ENCODE assay signal across 8 cellular contexts in genomic region chr17:15999974-16000827, GRCh38. TPM values are rescaled to one million over a fixed set of nuclear protein-coding genes. Genes with fewer than 3 reads are reported as not detected.
DNase-seq lines count a peak whose midpoint lies in the region; ATAC-seq and TF ChIP-seq lines count a peak whose summit lies in the region.

No MANE protein-coding gene starts in this region.

- H3K4me1 ChIP-seq in psoas muscle, result peaks cover 19% of the 10 kb centered on the region

- TF ChIP-seq CTCF in psoas muscle (IDR thresholded peaks at IDR 0.05), result no peak

- ATAC-seq in GM21723 (IDR thresholded peaks at IDR 0.05; ENCODE audit: unreplicated experiment), result peak; percentile 43
- peak; percentile 42 to 54 for ATAC-seq in left cardiac atrium
- peak in 2 of 4 donors; percentile 39 to 48 for ATAC-seq in psoas muscle

- H3K36me3 ChIP-seq in psoas muscle (ENCODE audit: insufficient read depth in 1 of 2, low read depth in 1 of 2), result peaks cover 21 to 61% of the 10 kb centered on the region in 2 donors

- peak overlapping the region; percentile 80 for H3K4me3 ChIP-seq in psoas muscle

- WGBS in psoas muscle, 3 donors, result 1 to 2% (median 1%) methylated on average over 41 to 64 of the region's 64 CpGs

- H3K9me3 ChIP-seq in psoas muscle, result no peaks in the 10 kb centered on the region

- H3K36me3 Mint-ChIP-seq in activated T-helper 2 cell treated with anti-CD3 and anti-CD28 coated beads, Interferon-gamma antibody, Interleukin-2, Interleukin-4, amounts not matched to agents 10 μg/mL and 5 μg/mL and 100 μg/mL, durations not matched to agents 14 hours and 24 hours and 36 hours (ENCODE audit: low read depth), result peaks cover 48% of the 10 kb centered on the region

- intact Hi-C loops in activated T-helper 2 cell treated with anti-CD3 and anti-CD28 coated beads, Interferon-gamma antibody, Interleukin-2, Interleukin-4, amounts not matched to agents 10 μg/mL and 5 μg/mL and 100 μg/mL, durations not matched to agents 14 hours and 24 hours and 36 hours (cut with micrococcal nuclease), result loop anchor here (1.0 to 5.0 kb wide), 5 partner anchors 41 to 381 kb away; partner anchors contain the start of gene UBB
- intact Hi-C loops in left cardiac atrium (cut with DNase I), result loop anchor here in 1 of 2 donors (5.0 kb wide), 1 partner anchor 173 kb away; no protein-coding TSS in a partner anchor
- intact Hi-C loops in psoas muscle (cut with DNase I), result loop anchor here in 1 of 2 donors (2.0 kb wide), 2 partner anchors 55 to 173 kb away; partner anchors contain the start of gene ADORA2B

- peak overlapping the region; percentile 92 for H3K27ac ChIP-seq in psoas muscle

- no peaks in the 10 kb centered on the region for H3K27me3 Mint-ChIP-seq in activated T-helper 2 cell treated with anti-CD3 and anti-CD28 coated beads, Interferon-gamma antibody, Interleukin-2, Interleukin-4, amounts not matched to agents 10 μg/mL and 5 μg/mL and 100 μg/mL, durations not matched to agents 14 hours and 24 hours and 36 hours (ENCODE audit: low read depth)

- peak; percentile 78 for DNase-seq in DMS53 (lab: John Stamatoyannopoulos, UW)
- DNase-seq in DMS53 treated with DMSO at 0.1 percent for 48 hours (lab: John Stamatoyannopoulos, UW; ENCODE audit: unreplicated experiment), result no peak
- DNase-seq in LHCN-M2 (ENCODE audit: low read depth), result peak; percentile 20
- no peak for DNase-seq in activated T-helper 2 cell treated with anti-CD3 and anti-CD28 coated beads, Interferon-gamma antibody, Interleukin-2, Interleukin-4, amounts not matched to agents 10 μg/mL and 5 μg/mL and 100 μg/mL, durations not matched to agents 14 hours and 24 hours and 36 hours (ENCODE audit: low spot score)
- DNase-seq in left cardiac atrium, result peak; percentile 48
- DNase-seq in psoas muscle, result no peak
- no peak for DNase-seq in stimulated activated CD4-positive, alpha-beta T cell treated with anti-CD3 and anti-CD28 coated beads, Interleukin-4, amount 100 ng/mL, for 24 hours

- H3K27ac Mint-ChIP-seq in activated T-helper 2 cell treated with anti-CD3 and anti-CD28 coated beads, Interferon-gamma antibody, Interleukin-2, Interleukin-4, amounts not matched to agents 10 μg/mL and 5 μg/mL and 100 μg/mL, durations not matched to agents 14 hours and 24 hours and 36 hours, result peak overlapping the region; percentile 90

- peaks cover 9% of the 10 kb centered on the region for H3K9me3 Mint-ChIP-seq in activated T-helper 2 cell treated with anti-CD3 and anti-CD28 coated beads, Interferon-gamma antibody, Interleukin-2, Interleukin-4, amounts not matched to agents 10 μg/mL and 5 μg/mL and 100 μg/mL, durations not matched to agents 14 hours and 24 hours and 36 hours

- H3K27me3 ChIP-seq in psoas muscle (ENCODE audit: insufficient read depth in 3 of 3, low read length in 2 of 3), result no peaks in the 10 kb centered on the region

- peak overlapping the region; percentile 94 for H3K4me3 Mint-ChIP-seq in activated T-helper 2 cell treated with anti-CD3 and anti-CD28 coated beads, Interferon-gamma antibody, Interleukin-2, Interleukin-4, amounts not matched to agents 10 μg/mL and 5 μg/mL and 100 μg/mL, durations not matched to agents 14 hours and 24 hours and 36 hours (ENCODE audit: low read depth)

- H3K4me1 Mint-ChIP-seq in activated T-helper 2 cell treated with anti-CD3 and anti-CD28 coated beads, Interferon-gamma antibody, Interleukin-2, Interleukin-4, amounts not matched to agents 10 μg/mL and 5 μg/mL and 100 μg/mL, durations not matched to agents 14 hours and 24 hours and 36 hours (ENCODE audit: low read depth), result peaks cover 27% of the 10 kb centered on the region

RNA-seq across cellular contexts. Expression of gene TTC19, which starts 0.6 kb away (rescaled TPM):
- total RNA-seq in LHCN-M2 (2014; rRNA removed) (42.0 and 46.2 TPM in 2 replicates), left cardiac atrium (10 to 100 TPM; 22.1 to 39.6 TPM), psoas muscle (10 to 100 TPM; 16.5 to 31.5 (median 29.0) TPM)
- polyA plus RNA-seq in LHCN-M2 (2012), result 13.7 TPM
- 32.7 and 35.3 TPM in 2 replicates for total RNA-seq in activated T-helper 2 cell treated with anti-CD3 and anti-CD28 coated beads, Interferon-gamma antibody, Interleukin-2, Interleukin-4, amounts not matched to agents 10 μg/mL and 5 μg/mL and 100 μg/mL, durations not matched to agents 14 hours and 24 hours and 36 hours
- polyA plus RNA-seq in psoas muscle, result 10 to 100 TPM; 17.6 to 34.2 (median 19.2) TPM

RNA-seq across cellular contexts. Expression of gene ZSWIM7, which starts 0.7 kb away (rescaled TPM):
- total RNA-seq in LHCN-M2 (2014; rRNA removed) (16.2 and 16.4 TPM in 2 replicates), left cardiac atrium (10 to 100 TPM; 15.8 to 30.1 TPM), psoas muscle (10 to 100 TPM; 29.1 to 46.6 (median 38.0) TPM)
- 23.4 TPM for polyA plus RNA-seq in LHCN-M2 (2012)
- 12.8 and 14.2 TPM in 2 replicates for total RNA-seq in activated T-helper 2 cell treated with anti-CD3 and anti-CD28 coated beads, Interferon-gamma antibody, Interleukin-2, Interleukin-4, amounts not matched to agents 10 μg/mL and 5 μg/mL and 100 μg/mL, durations not matched to agents 14 hours and 24 hours and 36 hours
- 10 to 100 TPM; 32.8 to 78.0 (median 70.0) TPM for polyA plus RNA-seq in psoas muscle

RNA-seq across cellular contexts. Expression of gene ADORA2B, which starts 55.3 kb away (rescaled TPM):
- 27.8 and 31.2 TPM in 2 replicates for total RNA-seq in LHCN-M2 (2014; rRNA removed)
- polyA plus RNA-seq in LHCN-M2 (2012), result 8.8 TPM
- total RNA-seq in activated T-helper 2 cell treated with anti-CD3 and anti-CD28 coated beads, Interferon-gamma antibody, Interleukin-2, Interleukin-4, amounts not matched to agents 10 μg/mL and 5 μg/mL and 100 μg/mL, durations not matched to agents 14 hours and 24 hours and 36 hours, result 3.6 and 4.2 TPM in 2 replicates
- total RNA-seq in left cardiac atrium, result 1 to 10 TPM in 1 of 2 donors, under 1 TPM in 1; 0.50 to 1.0 TPM
- under 1 TPM; 0.20 to 0.36 (median 0.29) TPM for total RNA-seq in psoas muscle
- under 1 TPM; 0.07 to 0.13 (median 0.13) TPM for polyA plus RNA-seq in psoas muscle

Comparison
In these comparisons a context has a peak if more than half of its experiments do, and no peak if none do; other contexts are left out.
1. DNase-seq: peak in DMS53 (single experiment), LHCN-M2 (single experiment) and left cardiac atrium (single experiment); none in DMS53 treated with DMSO at 0.1 percent for 48 hours (single experiment), activated T-helper 2 cell treated with anti-CD3 and anti-CD28 coated beads, Interferon-gamma antibody, Interleukin-2, Interleukin-4, amounts not matched to agents 10 μg/mL and 5 μg/mL and 100 μg/mL, durations not matched to agents 14 hours and 24 hours and 36 hours (single experiment), psoas muscle (0 of 2) and stimulated activated CD4-positive, alpha-beta T cell treated with anti-CD3 and anti-CD28 coated beads, Interleukin-4, amount 100 ng/mL, for 24 hours (single experiment).